In genomic region chr2:73255907-73256617, GRCh38 we compare ENCODE assay signal across 20 cellular contexts. TPM values are rescaled to one million over a fixed set of nuclear protein-coding genes. Genes with fewer than 3 reads are reported as not detected.
A peak's percentile ranks its signal among the peaks of the same experiment; 100 is the strongest.
DNase-seq lines count a peak whose midpoint lies in the region; ATAC-seq and TF ChIP-seq lines count a peak whose summit lies in the region.
"Had no signal": no experiment of that assay in that cellular context is flagged by ENCODE, and none has a peak within 500 bp of the region (broad histone marks: within the 10 kb centered on the region; RNA-seq: fewer than 3 reads in every experiment).

No MANE protein-coding gene starts in this region.

- in situ Hi-C loops in GM13977 (cut with MboI; ENCODE audit: low pct_unique_long_range_greater_than_20kb, low sequenced_read_pairs, unreplicated experiment) = no loop called here

- H3K27me3 ChIP-seq in adrenal gland = no peaks in the 10 kb centered on the region
- H3K27me3 ChIP-seq: hepatocyte had no signal

- no peak for ATAC-seq in GM18519 (IDR thresholded peaks at IDR 0.05; ENCODE audit: low FRiP score, unreplicated experiment)
- ATAC-seq: activated CD4-positive, CD25-positive, alpha-beta regulatory T cell treated with anti-CD3 and anti-CD28 coated beads, Interleukin-2, amount 50 U/mL, for 24 hours; natural killer cell treated with Interleukin-12 subunit alpha and Interleukin-12 subunit beta and Interleukin-15 and Interleukin-18, amount 100 ng/mL, for 72 hours had no signal

- peaks cover 17 to 20% of the 10 kb centered on the region in 2 donors for H3K4me1 ChIP-seq in adrenal gland (replicated peaks in 1 of 2)

- H3K27ac ChIP-seq in 22Rv1 = peak overlapping the region; percentile 65
- no peak overlapping the region for H3K27ac ChIP-seq in adrenal gland
- H3K27ac ChIP-seq: hepatocyte had no signal

- peaks cover 0 to 31% of the 10 kb centered on the region in 2 donors for H3K36me3 ChIP-seq in adrenal gland (replicated peaks in 1 of 2)

- TF ChIP-seq POLR2A in adrenal gland (IDR thresholded peaks at IDR 0.05) = no peak

- no peak overlapping the region for H3K4me3 ChIP-seq in adrenal gland
- H3K4me3 ChIP-seq: hepatocyte, prostate gland, smooth muscle cell had no signal

- DNase-seq in GM13977 (ENCODE audit: low spot score) = peak; percentile 13
- peak; percentile 39 for DNase-seq in ecto neural progenitor cell (ENCODE audit: low spot score)
- no peak for DNase-seq in adrenal gland
- DNase-seq in activated effector memory CD4-positive, alpha-beta T cell treated with anti-CD3 and anti-CD28 coated beads, Interleukin-2, amount 50 U/mL, for 16 hours = no peak
- DNase-seq: activated naive CD4-positive, alpha-beta T cell; COR-L47; islet precursor cell; NCI-H2081 treated with DMSO at 0.1 percent for 48 hours; NCI-H524; SIG-M5 had no signal

- WGBS in adrenal gland, 4 donors = 72 to 84% (median 78%) methylated on average over 4 to 5 of the region's 5 CpGs

- intact Hi-C loops in adrenal gland (cut with DNase I) = no loop called here

- TF ChIP-seq CTCF in 22Rv1 (IDR thresholded peaks at IDR 0.05) = no peak
- no peak for TF ChIP-seq CTCF in GM13977 (IDR thresholded peaks at IDR 0.05; ENCODE audit: extremely low read depth, insufficient read depth, missing control alignments)
- no peak for TF ChIP-seq CTCF in adrenal gland (IDR thresholded peaks at IDR 0.05)

- no peaks in the 10 kb centered on the region for H3K9me3 ChIP-seq in adrenal gland (replicated peaks in 1 of 3)
- H3K9me3 ChIP-seq: prostate gland had no signal

RNA-seq across cellular contexts. Expression of gene CCT7, which starts 22.0 kb away (rescaled TPM):
- total RNA-seq in adrenal gland = 100 to 1,000 TPM; 203 to 581 (median 294) TPM
- polyA plus RNA-seq in adrenal gland = 100 to 1,000 TPM; 120 to 424 (median 246) TPM

RNA-seq across cellular contexts. Expression of gene PRADC1, which starts 23.0 kb away (rescaled TPM):
- total RNA-seq in adrenal gland = 10 to 100 TPM; 24.4 to 76.3 (median 33.3) TPM
- 10 to 100 TPM; 37.9 to 65.8 (median 63.2) TPM for polyA plus RNA-seq in adrenal gland

RNA-seq across cellular contexts. Expression of gene FBXO41, which starts 28.2 kb away (rescaled TPM):
- 1 to 10 TPM; 4.4 to 8.1 (median 6.0) TPM for total RNA-seq in adrenal gland
- polyA plus RNA-seq in adrenal gland = 10 to 100 TPM in 1 of 3 donors, 1 to 10 TPM in 2; 1.8 to 12.0 (median 3.7) TPM

RNA-seq across cellular contexts. Expression of gene EGR4, which starts 37.3 kb away (rescaled TPM):
- under 1 TPM in 1 of 8 donors, not detected in 7; 0.30 TPM for total RNA-seq in adrenal gland
- under 1 TPM in 2 of 3 donors, not detected in 1; 0.20 to 0.32 TPM for polyA plus RNA-seq in adrenal gland
- total RNA-seq: astrocyte; chondrocyte; G401; natural killer cell treated with Interleukin-12 subunit alpha and Interleukin-12 subunit beta and Interleukin-15 and Interleukin-18, amount 100 ng/mL, for 72 hours had no signal

RNA-seq across cellular contexts. Expression of gene SMYD5, which starts 42.0 kb away (rescaled TPM):
- 10 to 100 TPM in 7 of 8 donors, 1 to 10 TPM in 1; 8.7 to 35.0 (median 27.8) TPM for total RNA-seq in adrenal gland
- polyA plus RNA-seq in adrenal gland = 10 to 100 TPM; 25.7 to 45.4 (median 34.7) TPM

Comparison
In these comparisons a context has a peak if more than half of its experiments do, and no peak if none do; other contexts are left out.
1. DNase-seq: peak in GM13977 (single experiment) and ecto neural progenitor cell (single experiment); none in adrenal gland (0 of 7) and activated effector memory CD4-positive, alpha-beta T cell treated with anti-CD3 and anti-CD28 coated beads, Interleukin-2, amount 50 U/mL, for 16 hours (single experiment).